ENCODE assay signal across 3 cellular contexts in genomic region chr5:115479474-115479873, GRCh38.
DNase-seq lines count a peak whose midpoint lies in the region; ATAC-seq and TF ChIP-seq lines count a peak whose summit lies in the region.
"Not testable (repeated sequence)": the region's sequence is repeated elsewhere in the genome, so short reads cannot be mapped to it uniquely, and the experiment has no call there.

No MANE protein-coding gene starts in this region.

- H3K4me2 ChIP-seq in PC-3 (ENCODE audit: low read length), result not testable (repeated sequence)

- H3F3A ChIP-seq in PC-3 (ENCODE audit: low read length, unreplicated experiment), result not testable (repeated sequence)

- not testable (repeated sequence) for H3K9me2 ChIP-seq in PC-3 (replicated peaks; ENCODE audit: low read length)

- peak; percentile 55; the same call in 1 of the 2 replicates for ATAC-seq in PC-3

- H3K9ac ChIP-seq in PC-3 (ENCODE audit: low read length), result not testable (repeated sequence)

- H2AFZ ChIP-seq in PC-3 (ENCODE audit: low read length), result not testable (repeated sequence)

- not testable (repeated sequence) for BruUV-seq in PC-3 (replicated peaks; lab: Mats Ljungman, UMichigan)

- not testable (repeated sequence) for TF ChIP-seq CTCF in HEK293 (tag by site-specific recombination; IDR thresholded peaks at IDR 0.05); PC-3 (conservative IDR thresholded peaks at IDR 0.05; ENCODE audit: low read depth, low read length); VCaP (conservative IDR thresholded peaks at IDR 0.05)

- not testable (repeated sequence) for H3K27me3 ChIP-seq in PC-3 (ENCODE audit: low read length)

- POLR2A ChIA-PET in HEK293 (lab: Yijun Ruan, JAX); PC-3 (lab: Charles Lee; ENCODE audit: unreplicated experiment): not testable (repeated sequence)

- CTCF ChIA-PET in HEK293 (lab: Yijun Ruan, JAX); PC-3 (lab: Charles Lee): not testable (repeated sequence)

- H3K4me1 ChIP-seq in HEK293 (ENCODE audit: control insufficient read depth, insufficient read depth, low read length); PC-3 (ENCODE audit: insufficient read depth, low read length): not testable (repeated sequence)

- not testable (repeated sequence) for H4K20me1 ChIP-seq in PC-3 (ENCODE audit: low read length)

- intact Hi-C loops in PC-3 (cut with micrococcal nuclease), result loop anchor here (2.0 kb wide), 1 partner anchor 23 kb away; no protein-coding TSS in a partner anchor

- not testable (repeated sequence) for H3K36me3 ChIP-seq in HEK293 (ENCODE audit: control insufficient read depth in 2 of 2, insufficient read depth in 1 of 2, low read length in 2 of 2); PC-3 (ENCODE audit: low read depth, low read length)

- H3K79me2 ChIP-seq in PC-3 (ENCODE audit: low read length), result not testable (repeated sequence)

- not testable (repeated sequence) for DNase-seq in PC-3

- H3K9me3 ChIP-seq in HEK293 (ENCODE audit: control insufficient read depth, insufficient read depth, low read depth, low read length); PC-3 (ENCODE audit: low read length): not testable (repeated sequence)

- not testable (repeated sequence) for H3K27ac ChIP-seq in HEK293 (ENCODE audit: extremely low read depth, low read depth, low read length); PC-3 (ENCODE audit: low read length)
- H3K27ac ChIP-seq in VCaP, result peak overlapping the region; percentile 71

- H3K4me3 ChIP-seq in HEK293 (ENCODE audit: low read depth, low read length); PC-3 (ENCODE audit: low read length): not testable (repeated sequence)

TF ChIP-seq in HEK293, 187 proteins besides CTCF, POLR2A, EP300 and RAD21:
- peak; percentile 92 for TF ChIP-seq ZNF558 (tag by site-specific recombination; IDR thresholded peaks at IDR 0.05)
